In the genomic region with DNA sequence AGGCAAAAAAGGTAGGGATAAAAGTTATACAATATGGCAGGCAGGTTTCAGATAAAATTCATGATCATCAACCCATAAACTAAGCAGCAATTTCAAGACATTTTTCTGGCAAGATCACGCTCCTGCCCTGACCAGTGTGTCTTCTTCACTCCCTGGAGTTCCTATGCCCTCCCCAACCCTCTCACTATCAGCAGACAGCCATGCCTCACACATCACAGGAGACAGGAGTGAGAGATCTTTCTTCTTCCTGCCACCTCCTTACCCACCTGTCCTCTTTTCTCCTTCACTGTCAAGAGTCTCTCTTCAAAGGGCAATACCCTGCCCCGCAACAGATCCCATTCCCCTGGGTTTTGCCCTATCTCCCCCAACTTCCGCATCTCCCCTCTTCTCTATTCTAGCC, we compare ENCODE assay signal across 17 cellular contexts. TPM values are rescaled to one million over a fixed set of nuclear protein-coding genes. Genes with fewer than 3 reads are reported as not detected.
DNase-seq lines count a peak whose midpoint lies in the region; ATAC-seq and TF ChIP-seq lines count a peak whose summit lies in the region.
"Had no signal": no experiment of that assay in that cellular context is flagged by ENCODE, and none has a peak within 500 bp of the region (broad histone marks: within the 10 kb centered on the region; RNA-seq: fewer than 3 reads in every experiment).

No MANE protein-coding gene starts in this region.

- no peak overlapping the region for H3K18ac ChIP-seq in H9 (ENCODE audit: insufficient read length, low read depth, low read length)

- H3K23me2 ChIP-seq in H9 (ENCODE audit: insufficient read length, low read depth, low read length, poor library complexity, severe bottlenecking): no peaks in the 10 kb centered on the region

- H3K4me1 ChIP-seq in H9 (ENCODE audit: insufficient read depth, low read length): no peaks in the 10 kb centered on the region
- H3K4me1 ChIP-seq: ascending aorta had no signal

- H2BK5ac ChIP-seq in H9 (ENCODE audit: insufficient read length, low read length): no peak overlapping the region

- no peaks in the 10 kb centered on the region for H3K79me1 ChIP-seq in H9 (ENCODE audit: insufficient read depth, low read depth, low read length, poor library complexity, severe bottlenecking)

- no peak overlapping the region for H2AFZ ChIP-seq in H9 (ENCODE audit: low read length)

- peak overlapping the region; percentile 65 for H3K4me3 Mint-ChIP-seq in activated CD4-positive, alpha-beta T cell treated with anti-CD3 and anti-CD28 coated beads, Interleukin-2, amount 10 ng/mL, durations not matched to agents 24 days and 14 days
- no peak overlapping the region for H3K4me3 Mint-ChIP-seq in H9
- H3K4me3 Mint-ChIP-seq in activated naive CD8-positive, alpha-beta T cell: peak overlapping the region; percentile 66
- peak overlapping the region; percentile 83 for H3K4me3 Mint-ChIP-seq in natural killer cell treated with Interleukin-12 subunit alpha and Interleukin-12 subunit beta and Interleukin-15 and Interleukin-18, amount 100 ng/mL, for 72 hours
- H3K4me3 Mint-ChIP-seq: WTC11 had no signal

- no peaks in the 10 kb centered on the region for H4K20me1 ChIP-seq in H9 (ENCODE audit: control insufficient read depth, insufficient read depth, insufficient read length)

- intact Hi-C loops in activated CD4-positive, alpha-beta T cell treated with anti-CD3 and anti-CD28 coated beads, Interleukin-2, amount 10 ng/mL, durations not matched to agents 24 days and 14 days (cut with micrococcal nuclease): loop anchor here (1.0 to 10.0 kb wide), 5 partner anchors 28 to 287 kb away; partner anchors contain the start of genes COA6 and TARBP1

- H3K9me3 ChIP-seq in H9 (ENCODE audit: control insufficient read depth, low read depth, low read length): no peaks in the 10 kb centered on the region
- H3K9me3 ChIP-seq: ascending aorta, upper lobe of right lung had no signal

- no peak overlapping the region for H3K4ac ChIP-seq in H9 (ENCODE audit: low read depth, low read length)

- H3K27ac Mint-ChIP-seq in activated CD4-positive, alpha-beta T cell treated with anti-CD3 and anti-CD28 coated beads, Interleukin-2, amount 10 ng/mL, durations not matched to agents 24 days and 14 days: peak overlapping the region; percentile 75
- peak overlapping the region; percentile 14 to 88 (median 22); a peak in 4 of 7 replicates for H3K27ac Mint-ChIP-seq in H9
- H3K27ac Mint-ChIP-seq in activated naive CD8-positive, alpha-beta T cell: peak overlapping the region; percentile 85
- peak overlapping the region; percentile 65 to 71 for H3K27ac Mint-ChIP-seq in natural killer cell treated with Interleukin-12 subunit alpha and Interleukin-12 subunit beta and Interleukin-15 and Interleukin-18, amount 100 ng/mL, for 72 hours
- H3K27ac Mint-ChIP-seq: WTC11 had no signal

- ATAC-seq in natural killer cell treated with Interleukin-12 subunit alpha and Interleukin-12 subunit beta and Interleukin-15 and Interleukin-18, amount 100 ng/mL, for 72 hours: no peak
- ATAC-seq in HG03342 (IDR thresholded peaks at IDR 0.05; ENCODE audit: unreplicated experiment): no peak
- no peak for ATAC-seq in HG02840 (IDR thresholded peaks at IDR 0.05; ENCODE audit: low FRiP score, unreplicated experiment)
- ATAC-seq: upper lobe of right lung, WTC11 had no signal

- H4K91ac ChIP-seq in H9 (ENCODE audit: insufficient read length, low read depth, low read length): no peak overlapping the region

- no peaks in the 10 kb centered on the region for H3K27me3 Mint-ChIP-seq in activated CD4-positive, alpha-beta T cell treated with anti-CD3 and anti-CD28 coated beads, Interleukin-2, amount 10 ng/mL, durations not matched to agents 24 days and 14 days
- H3K27me3 Mint-ChIP-seq in H9 (ENCODE audit: low read depth): no peaks in the 10 kb centered on the region; the same call in 1 of the 2 replicates
- no peaks in the 10 kb centered on the region for H3K27me3 Mint-ChIP-seq in activated naive CD8-positive, alpha-beta T cell
- H3K27me3 Mint-ChIP-seq in natural killer cell treated with Interleukin-12 subunit alpha and Interleukin-12 subunit beta and Interleukin-15 and Interleukin-18, amount 100 ng/mL, for 72 hours: no peaks in the 10 kb centered on the region

- no peak overlapping the region for H2BK20ac ChIP-seq in H9 (ENCODE audit: low read depth, low read length, poor library complexity, severe bottlenecking)

- H4K8ac ChIP-seq in H9 (replicated peaks; ENCODE audit: insufficient read length, low read depth, low read length): no peak overlapping the region

- no peak overlapping the region for H3K23ac ChIP-seq in H9 (ENCODE audit: insufficient read length, low read depth, low read length)

- H3K79me2 ChIP-seq in H9 (ENCODE audit: insufficient read depth, low read length): no peaks in the 10 kb centered on the region

- no peak overlapping the region for H3K14ac ChIP-seq in H9 (ENCODE audit: insufficient read depth, low read length)

- no peak overlapping the region for H3K4me2 ChIP-seq in H9 (ENCODE audit: insufficient read depth, insufficient read length, low read length)

- no peak overlapping the region for H2AK5ac ChIP-seq in H9 (ENCODE audit: insufficient read length, low read length)

- H3K9ac ChIP-seq in H9 (ENCODE audit: extremely low read depth, insufficient read length, low read length): no peak overlapping the region

- no peak overlapping the region for H4K5ac ChIP-seq in H9 (ENCODE audit: insufficient read length, low read depth, low read length)

- H2BK12ac ChIP-seq in H9 (ENCODE audit: insufficient read length, low read depth, low read length): no peak overlapping the region

- no peaks in the 10 kb centered on the region for H3K9me3 Mint-ChIP-seq in activated CD4-positive, alpha-beta T cell treated with anti-CD3 and anti-CD28 coated beads, Interleukin-2, amount 10 ng/mL, durations not matched to agents 24 days and 14 days
- peaks cover 3 to 4% of the 10 kb centered on the region in 2 experiments; a peak in 3 of 5 replicates for H3K9me3 Mint-ChIP-seq in H9
- no peaks in the 10 kb centered on the region for H3K9me3 Mint-ChIP-seq in activated naive CD8-positive, alpha-beta T cell (ENCODE audit: low read depth)
- H3K9me3 Mint-ChIP-seq in natural killer cell treated with Interleukin-12 subunit alpha and Interleukin-12 subunit beta and Interleukin-15 and Interleukin-18, amount 100 ng/mL, for 72 hours: no peaks in the 10 kb centered on the region

- H3T11ph ChIP-seq in H9 (ENCODE audit: low read length): no peak overlapping the region

- no peak for TF ChIP-seq CTCF in H9 (conservative IDR thresholded peaks at IDR 0.05)

- H2BK15ac ChIP-seq in H9 (ENCODE audit: low read depth, low read length): no peak overlapping the region

- H3K27me3 ChIP-seq in H9 (ENCODE audit: insufficient read depth, low read length): no peaks in the 10 kb centered on the region
- H3K27me3 ChIP-seq: ascending aorta, upper lobe of right lung had no signal

- peaks cover 51% of the 10 kb centered on the region for H3K4me1 Mint-ChIP-seq in activated CD4-positive, alpha-beta T cell treated with anti-CD3 and anti-CD28 coated beads, Interleukin-2, amount 10 ng/mL, durations not matched to agents 24 days and 14 days
- H3K4me1 Mint-ChIP-seq in H9: no peaks in the 10 kb centered on the region
- H3K4me1 Mint-ChIP-seq in activated naive CD8-positive, alpha-beta T cell (ENCODE audit: low read depth): peaks cover 42% of the 10 kb centered on the region
- peaks cover 34 to 45% of the 10 kb centered on the region in 2 donors for H3K4me1 Mint-ChIP-seq in natural killer cell treated with Interleukin-12 subunit alpha and Interleukin-12 subunit beta and Interleukin-15 and Interleukin-18, amount 100 ng/mL, for 72 hours (ENCODE audit: low read depth in 2 of 2)
- H3K4me1 Mint-ChIP-seq: WTC11 had no signal

- peaks cover 36% of the 10 kb centered on the region for H3K36me3 Mint-ChIP-seq in activated CD4-positive, alpha-beta T cell treated with anti-CD3 and anti-CD28 coated beads, Interleukin-2, amount 10 ng/mL, durations not matched to agents 24 days and 14 days (ENCODE audit: low read depth)
- H3K36me3 Mint-ChIP-seq in H9 (ENCODE audit: insufficient read depth in 1 of 3, low read depth in 3 of 3): peaks cover 3 to 23% (median 13%) of the 10 kb centered on the region in 3 experiments
- H3K36me3 Mint-ChIP-seq in activated naive CD8-positive, alpha-beta T cell: peaks cover 18% of the 10 kb centered on the region
- peaks cover 13% of the 10 kb centered on the region for H3K36me3 Mint-ChIP-seq in natural killer cell treated with Interleukin-12 subunit alpha and Interleukin-12 subunit beta and Interleukin-15 and Interleukin-18, amount 100 ng/mL, for 72 hours

- H3K27ac ChIP-seq in H9 (ENCODE audit: insufficient read length, low read depth, low read length): no peak overlapping the region
- H3K27ac ChIP-seq: ascending aorta, C4-2B had no signal

- no peak overlapping the region for H2BK120ac ChIP-seq in H9 (ENCODE audit: low read depth, low read length, poor library complexity, severe bottlenecking)

- no CpG with 5 or more reads among the region's 3 CpGs for WGBS in H9 (ENCODE audit: extremely low coverage, insufficient read length, low lambda C conversion rate)

- no peak overlapping the region for H3K56ac ChIP-seq in H9 (ENCODE audit: insufficient read length, low read depth, low read length)

- DNase-seq in activated CD4-positive, alpha-beta T cell treated with anti-CD3 and anti-CD28 coated beads, Interleukin-2, amount 10 ng/mL, durations not matched to agents 24 days and 14 days: peak; percentile 64
- no peak for DNase-seq in activated CD4-positive, alpha-beta T cell treated with anti-CD3 and anti-CD28 coated beads, Interleukin-2, amount 50 U/mL, for 48 hours
- DNase-seq in H9: no peak
- DNase-seq in natural killer cell treated with Interleukin-12 subunit alpha and Interleukin-12 subunit beta and Interleukin-15 and Interleukin-18, amount 100 ng/mL, for 72 hours (ENCODE audit: low spot score): no peak
- no peak for DNase-seq in NK-92 (lab: John Stamatoyannopoulos, UW; ENCODE audit: unreplicated experiment)
- DNase-seq: hypothalamus; NCI-H1694; NCI-H345; stimulated activated CD4-positive, alpha-beta T cell treated with anti-CD3 and anti-CD28 coated beads, Interleukin-12 subunit alpha, Interleukin-12 subunit beta, amount 100 ng/mL, for 4 hours; stimulated activated naive CD4-positive, alpha-beta T cell treated with Interleukin-2 at 50 U/mL for 16 hours; upper lobe of right lung had no signal

RNA-seq across cellular contexts. Expression of gene COA6, which starts 28.4 kb away (rescaled TPM):
- total RNA-seq in activated CD4-positive, alpha-beta T cell treated with anti-CD3 and anti-CD28 coated beads, Interleukin-2, amount 10 ng/mL, durations not matched to agents 24 days and 14 days: 67.7 and 68.3 TPM in 2 replicates
- total RNA-seq in H9 (2021): 42.3 and 50.3 TPM in 2 replicates
- total RNA-seq in natural killer cell treated with Interleukin-12 subunit alpha and Interleukin-12 subunit beta and Interleukin-15 and Interleukin-18, amount 100 ng/mL, for 72 hours: 10 to 100 TPM; 27.2 to 32.6 TPM
- total RNA-seq: ascending aorta had no signal

Comparison
In these comparisons a context has a peak if more than half of its experiments do, and no peak if none do; other contexts are left out.
1. H3K27ac Mint-ChIP-seq: peak in every context shown above with its lines; median percentile 85 in activated naive CD8-positive, alpha-beta T cell; 75 in activated CD4-positive, alpha-beta T cell treated with anti-CD3 and anti-CD28 coated beads, Interleukin-2, amount 10 ng/mL, durations not matched to agents 24 days and 14 days; 68 in natural killer cell treated with Interleukin-12 subunit alpha and Interleukin-12 subunit beta and Interleukin-15 and Interleukin-18, amount 100 ng/mL, for 72 hours; 22 in H9.
2. H3K4me3 Mint-ChIP-seq: peak in activated CD4-positive, alpha-beta T cell treated with anti-CD3 and anti-CD28 coated beads, Interleukin-2, amount 10 ng/mL, durations not matched to agents 24 days and 14 days (single experiment), activated naive CD8-positive, alpha-beta T cell (single experiment) and natural killer cell treated with Interleukin-12 subunit alpha and Interleukin-12 subunit beta and Interleukin-15 and Interleukin-18, amount 100 ng/mL, for 72 hours (single experiment); none in H9 (0 of 2).